Comparison of ENCODE assay signal across 21 cellular contexts in genomic region chr11:90851196-90851595, GRCh38.
"Had no signal": no experiment of that assay in that cellular context is flagged by ENCODE, and none has a peak within 500 bp of the region (broad histone marks: within the 10 kb centered on the region; RNA-seq: fewer than 3 reads in every experiment).

No MANE protein-coding gene starts in this region.

- H3K9me3 ChIP-seq: esophagus muscularis mucosa, gastroesophageal sphincter, heart left ventricle, left lung, lower lobe of right lung had no signal

- DNase-seq: dermis blood vessel endothelial cell; dorsolateral prefrontal cortex; effector CD4-positive, alpha-beta T cell; effector memory CD4-positive, alpha-beta T cell; foreskin keratinocyte; heart left ventricle; left cardiac atrium; left lung; left ventricle myocardium superior; lower lobe of right lung; mesenchymal stem cell; mucosa of descending colon; naive B cell had no signal

- H3K36me3 ChIP-seq: esophagus muscularis mucosa, gastroesophageal sphincter, heart left ventricle, left lung, lower lobe of right lung had no signal

- FAIRE-seq: endothelial cell of umbilical vein, frontal cortex, islet of Langerhans, keratinocyte had no signal

- H2AFZ ChIP-seq: hepatocyte had no signal

- H3K27me3 ChIP-seq: dorsolateral prefrontal cortex, esophagus muscularis mucosa, foreskin keratinocyte, gastroesophageal sphincter, heart left ventricle, hepatocyte, left lung had no signal

- H3K4me3 ChIP-seq: coronary artery, dorsolateral prefrontal cortex, esophagus muscularis mucosa, gastroesophageal sphincter, heart left ventricle, hepatocyte, left lung, lower lobe of right lung, mucosa of descending colon had no signal

- H3K79me2 ChIP-seq: hepatocyte had no signal

- ATAC-seq: foreskin keratinocyte, gastroesophageal sphincter, heart left ventricle, left cardiac atrium, left lung, left ventricle myocardium superior, lower lobe of right lung, mucosa of descending colon had no signal

- H3K4me1 ChIP-seq: esophagus muscularis mucosa, foreskin keratinocyte, gastroesophageal sphincter, left lung, lower lobe of right lung had no signal

- H3K4me2 ChIP-seq: hepatocyte had no signal

- H3K27ac ChIP-seq: coronary artery, dorsolateral prefrontal cortex, esophagus muscularis mucosa, foreskin keratinocyte, gastroesophageal sphincter, heart left ventricle, hepatocyte, left lung, lower lobe of right lung had no signal
